Comparison of ENCODE assay signal across 1 cellular context in the genomic region with DNA sequence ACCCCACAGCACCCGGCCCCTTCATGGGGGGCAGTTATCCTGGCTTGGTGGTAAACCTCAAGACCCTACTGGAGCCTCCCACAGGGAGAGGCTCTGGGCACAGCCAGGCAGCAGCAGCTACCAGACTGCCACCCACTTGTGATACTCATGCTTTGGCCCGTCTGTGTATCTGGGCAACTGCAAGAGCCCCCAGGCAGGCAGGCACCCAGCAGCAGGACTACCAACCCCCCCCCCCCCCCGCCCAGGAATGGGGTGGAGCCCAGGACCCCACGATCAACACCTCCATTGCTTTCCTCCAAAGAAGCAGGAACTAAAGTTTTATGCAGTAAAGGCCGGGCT.
TF ChIP-seq lines count a peak whose summit lies in the region.

No MANE protein-coding gene starts in this region.

TF ChIP-seq in K562, 482 proteins besides CTCF, POLR2A, EP300 and RAD21:
- TF ChIP-seq, protein P1, sequence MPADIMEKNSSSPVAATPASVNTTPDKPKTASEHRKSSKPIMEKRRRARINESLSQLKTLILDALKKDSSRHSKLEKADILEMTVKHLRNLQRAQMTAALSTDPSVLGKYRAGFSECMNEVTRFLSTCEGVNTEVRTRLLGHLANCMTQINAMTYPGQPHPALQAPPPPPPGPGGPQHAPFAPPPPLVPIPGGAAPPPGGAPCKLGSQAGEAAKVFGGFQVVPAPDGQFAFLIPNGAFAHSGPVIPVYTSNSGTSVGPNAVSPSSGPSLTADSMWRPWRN (IDR thresholded peaks at IDR 0.05; ENCODE audit: low read depth): no peak
- TF ChIP-seq, protein P2, sequence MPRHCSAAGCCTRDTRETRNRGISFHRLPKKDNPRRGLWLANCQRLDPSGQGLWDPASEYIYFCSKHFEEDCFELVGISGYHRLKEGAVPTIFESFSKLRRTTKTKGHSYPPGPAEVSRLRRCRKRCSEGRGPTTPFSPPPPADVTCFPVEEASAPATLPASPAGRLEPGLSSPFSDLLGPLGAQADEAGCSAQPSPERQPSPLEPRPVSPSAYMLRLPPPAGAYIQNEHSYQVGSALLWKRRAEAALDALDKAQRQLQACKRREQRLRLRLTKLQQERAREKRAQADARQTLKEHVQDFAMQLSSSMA (CRISPR knock-in tag; IDR thresholded peaks at IDR 0.05): 0 out of 2 replicates have a peak, but pooled peaks have one; percentile 2
- TF ChIP-seq HIVEP1 (CRISPR knock-in tag; IDR thresholded peaks at IDR 0.05): peak; percentile 2; the same call in 1 of the 2 replicates
- no peak for TF ChIP-seq GTF2F1 (IDR thresholded peaks at IDR 0.05; ENCODE audit: low read depth, low read length)
- TF ChIP-seq, protein P3, sequence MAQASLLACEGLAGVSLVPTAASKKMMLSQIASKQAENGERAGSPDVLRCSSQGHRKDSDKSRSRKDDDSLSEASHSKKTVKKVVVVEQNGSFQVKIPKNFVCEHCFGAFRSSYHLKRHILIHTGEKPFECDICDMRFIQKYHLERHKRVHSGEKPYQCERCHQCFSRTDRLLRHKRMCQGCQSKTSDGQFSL (CRISPR knock-in tag; IDR thresholded peaks at IDR 0.05): peak; percentile 66; the same call in 1 of the 2 replicates
- TF ChIP-seq, protein P3 (tag; IDR thresholded peaks at IDR 0.05): peak; percentile 52 to 60; a peak in 2 of 4 replicates
- no peak for TF ChIP-seq TRIM28 (IDR thresholded peaks at IDR 0.05)
- TF ChIP-seq, protein P4, sequence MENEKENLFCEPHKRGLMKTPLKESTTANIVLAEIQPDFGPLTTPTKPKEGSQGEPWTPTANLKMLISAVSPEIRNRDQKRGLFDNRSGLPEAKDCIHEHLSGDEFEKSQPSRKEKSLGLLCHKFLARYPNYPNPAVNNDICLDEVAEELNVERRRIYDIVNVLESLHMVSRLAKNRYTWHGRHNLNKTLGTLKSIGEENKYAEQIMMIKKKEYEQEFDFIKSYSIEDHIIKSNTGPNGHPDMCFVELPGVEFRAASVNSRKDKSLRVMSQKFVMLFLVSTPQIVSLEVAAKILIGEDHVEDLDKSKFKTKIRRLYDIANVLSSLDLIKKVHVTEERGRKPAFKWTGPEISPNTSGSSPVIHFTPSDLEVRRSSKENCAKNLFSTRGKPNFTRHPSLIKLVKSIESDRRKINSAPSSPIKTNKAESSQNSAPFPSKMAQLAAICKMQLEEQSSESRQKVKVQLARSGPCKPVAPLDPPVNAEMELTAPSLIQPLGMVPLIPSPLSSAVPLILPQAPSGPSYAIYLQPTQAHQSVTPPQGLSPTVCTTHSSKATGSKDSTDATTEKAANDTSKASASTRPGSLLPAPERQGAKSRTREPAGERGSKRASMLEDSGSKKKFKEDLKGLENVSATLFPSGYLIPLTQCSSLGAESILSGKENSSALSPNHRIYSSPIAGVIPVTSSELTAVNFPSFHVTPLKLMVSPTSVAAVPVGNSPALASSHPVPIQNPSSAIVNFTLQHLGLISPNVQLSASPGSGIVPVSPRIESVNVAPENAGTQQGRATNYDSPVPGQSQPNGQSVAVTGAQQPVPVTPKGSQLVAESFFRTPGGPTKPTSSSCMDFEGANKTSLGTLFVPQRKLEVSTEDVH (IDR thresholded peaks at IDR 0.05; ENCODE audit: low read depth, partially characterized antibody): no peak
TF ChIP-seq in K562: peak in this region for 3.
